ENCODE assay signal across 9 cellular contexts in the genomic region with DNA sequence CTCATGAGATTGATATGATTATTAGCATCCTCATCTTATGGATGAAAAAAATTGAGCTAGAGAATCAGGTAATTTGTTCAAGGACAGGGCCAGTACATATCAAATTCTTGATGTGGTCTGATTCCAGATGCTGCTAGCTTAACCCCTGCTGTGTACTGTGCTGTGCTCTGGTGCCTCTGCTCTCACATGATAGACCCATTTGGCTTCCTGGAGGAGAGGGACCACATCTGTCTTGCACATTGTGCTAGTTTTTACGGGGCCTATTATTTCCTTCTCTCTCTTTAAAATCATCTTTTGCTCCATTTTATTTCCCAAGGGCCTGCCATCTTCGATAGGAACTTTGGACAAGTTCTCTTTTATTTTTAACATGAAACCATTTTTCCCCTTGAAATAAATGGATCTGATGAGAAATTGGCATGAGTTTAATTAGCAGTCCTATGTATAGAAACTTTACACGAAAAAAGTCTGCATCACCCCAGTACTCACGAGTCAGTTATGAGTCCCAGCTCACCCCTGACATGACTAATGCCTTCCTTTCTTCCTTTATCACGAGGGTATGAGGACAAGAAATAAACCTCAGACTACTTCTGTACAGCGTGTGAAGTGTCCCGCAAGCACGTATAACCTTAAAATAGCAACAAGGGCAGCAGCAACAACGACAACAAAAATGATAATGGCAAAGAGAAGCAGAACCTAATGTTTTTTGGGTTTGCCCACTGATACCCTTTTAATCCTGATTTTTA. TPM values are rescaled to one million over a fixed set of nuclear protein-coding genes. Genes with fewer than 3 reads are reported as not detected.
DNase-seq lines count a peak whose midpoint lies in the region; ATAC-seq and TF ChIP-seq lines count a peak whose summit lies in the region.
"Had no signal": no experiment of that assay in that cellular context is flagged by ENCODE, and none has a peak within 500 bp of the region (broad histone marks: within the 10 kb centered on the region; RNA-seq: fewer than 3 reads in every experiment).

No MANE protein-coding gene starts in this region.

- H3K27me3 Mint-ChIP-seq in activated naive CD8-positive, alpha-beta T cell treated with anti-CD3 and anti-CD28 coated beads, Interleukin-2, amount 50 U/mL, for 24 hours = peaks cover 2% of the 10 kb centered on the region
- H3K27me3 Mint-ChIP-seq: dendritic cell treated with granulocyte-macrophage colony-stimulating factor and Interleukin-4, amounts not matched to agents 40 ng/mL and 50 ng/mL, for 4 days had no signal

- peak overlapping the region; percentile 67 for H3K27ac Mint-ChIP-seq in activated naive CD8-positive, alpha-beta T cell treated with anti-CD3 and anti-CD28 coated beads, Interleukin-2, amount 50 U/mL, for 24 hours

- DNase-seq in AG09309 (ENCODE audit: low read depth) (peak; percentile 71), retinal pigment epithelial cell (ENCODE audit: low read depth) (peak; percentile 76), omental fat pad (ENCODE audit: low spot score) (no peak), NCI-H1694 treated with DMSO at 0.1 percent for 48 hours (lab: John Stamatoyannopoulos, UW) (no peak), NK-92 (lab: John Stamatoyannopoulos, UW; ENCODE audit: unreplicated experiment) (no peak)
- no peak for DNase-seq in activated naive CD8-positive, alpha-beta T cell treated with anti-CD3 and anti-CD28 coated beads, Interleukin-2, amount 50 U/mL, for 24 hours

- no peaks in the 10 kb centered on the region for H3K9me3 Mint-ChIP-seq in activated naive CD8-positive, alpha-beta T cell treated with anti-CD3 and anti-CD28 coated beads, Interleukin-2, amount 50 U/mL, for 24 hours
- H3K9me3 Mint-ChIP-seq: dendritic cell treated with granulocyte-macrophage colony-stimulating factor and Interleukin-4, amounts not matched to agents 40 ng/mL and 50 ng/mL, for 4 days had no signal

- TF ChIP-seq CTCF in AG09309 (IDR thresholded peaks at IDR 0.05; ENCODE audit: control insufficient read depth, insufficient read depth, low read depth, low read length, missing control alignments) = no peak
- no peak for TF ChIP-seq CTCF in retinal pigment epithelial cell (conservative IDR thresholded peaks at IDR 0.05; ENCODE audit: low read depth, low read length)
- no peak for TF ChIP-seq CTCF in omental fat pad (IDR thresholded peaks at IDR 0.05)

- H3K4me3 ChIP-seq in AG09309 (ENCODE audit: control insufficient read depth, low read depth, low read length) (no peak overlapping the region), retinal pigment epithelial cell (ENCODE audit: low read length) (no peak overlapping the region)

- H3K4me3 Mint-ChIP-seq in activated naive CD8-positive, alpha-beta T cell treated with anti-CD3 and anti-CD28 coated beads, Interleukin-2, amount 50 U/mL, for 24 hours = peak overlapping the region; percentile 14
- H3K4me3 Mint-ChIP-seq: dendritic cell treated with granulocyte-macrophage colony-stimulating factor and Interleukin-4, amounts not matched to agents 40 ng/mL and 50 ng/mL, for 4 days had no signal

- ATAC-seq in GM19372 (IDR thresholded peaks at IDR 0.05; ENCODE audit: low read depth, unreplicated experiment) (peak; percentile 69), HG03460 (IDR thresholded peaks at IDR 0.05; ENCODE audit: unreplicated experiment) (peak; percentile 62), omental fat pad (ENCODE audit: low FRiP score) (no peak)
- peak; percentile 98 for ATAC-seq in activated naive CD8-positive, alpha-beta T cell treated with anti-CD3 and anti-CD28 coated beads, Interleukin-2, amount 50 U/mL, for 24 hours

- peaks cover 43% of the 10 kb centered on the region for H3K4me1 Mint-ChIP-seq in activated naive CD8-positive, alpha-beta T cell treated with anti-CD3 and anti-CD28 coated beads, Interleukin-2, amount 50 U/mL, for 24 hours

- peaks cover 10% of the 10 kb centered on the region for H3K36me3 Mint-ChIP-seq in activated naive CD8-positive, alpha-beta T cell treated with anti-CD3 and anti-CD28 coated beads, Interleukin-2, amount 50 U/mL, for 24 hours (ENCODE audit: low read depth)

RNA-seq across cellular contexts. Expression of a gene that starts 26.5 kb away (rescaled TPM):
- total RNA-seq in omental fat pad = 10 to 100 TPM; 13.4 to 29.3 (median 20.2) TPM

Comparison
In these comparisons a context has a peak if more than half of its experiments do, and no peak if none do; other contexts are left out.
1. DNase-seq: peak in AG09309 (single experiment) and retinal pigment epithelial cell (single experiment); none in activated naive CD8-positive, alpha-beta T cell treated with anti-CD3 and anti-CD28 coated beads, Interleukin-2, amount 50 U/mL, for 24 hours (single experiment), omental fat pad (single experiment), NCI-H1694 treated with DMSO at 0.1 percent for 48 hours (single experiment) and NK-92 (single experiment).